8 cellular contexts compared by ENCODE assay signal in genomic region chr17:61631800-61632199, GRCh38. TPM values are rescaled to one million over a fixed set of nuclear protein-coding genes. Genes with fewer than 3 reads are reported as not detected.
"Had no signal": no experiment of that assay in that cellular context is flagged by ENCODE, and none has a peak within 500 bp of the region (broad histone marks: within the 10 kb centered on the region; RNA-seq: fewer than 3 reads in every experiment).

No MANE protein-coding gene starts in this region.

- FAIRE-seq: G401.6, GM12878, GM12891, GM12892, GM18507, GM19239 had no signal

- DNase-seq: GDM1, GF-D8 had no signal

- H3K4me3 ChIP-seq: GM12878 had no signal

- ATAC-seq: GM12878 had no signal

RNA-seq across cellular contexts. Expression of gene NACA2, which starts 40.8 kb away (rescaled TPM):
- total RNA-seq: GM12878 had no signal
